ENCODE assay signal across 1 cellular context in the genomic region with DNA sequence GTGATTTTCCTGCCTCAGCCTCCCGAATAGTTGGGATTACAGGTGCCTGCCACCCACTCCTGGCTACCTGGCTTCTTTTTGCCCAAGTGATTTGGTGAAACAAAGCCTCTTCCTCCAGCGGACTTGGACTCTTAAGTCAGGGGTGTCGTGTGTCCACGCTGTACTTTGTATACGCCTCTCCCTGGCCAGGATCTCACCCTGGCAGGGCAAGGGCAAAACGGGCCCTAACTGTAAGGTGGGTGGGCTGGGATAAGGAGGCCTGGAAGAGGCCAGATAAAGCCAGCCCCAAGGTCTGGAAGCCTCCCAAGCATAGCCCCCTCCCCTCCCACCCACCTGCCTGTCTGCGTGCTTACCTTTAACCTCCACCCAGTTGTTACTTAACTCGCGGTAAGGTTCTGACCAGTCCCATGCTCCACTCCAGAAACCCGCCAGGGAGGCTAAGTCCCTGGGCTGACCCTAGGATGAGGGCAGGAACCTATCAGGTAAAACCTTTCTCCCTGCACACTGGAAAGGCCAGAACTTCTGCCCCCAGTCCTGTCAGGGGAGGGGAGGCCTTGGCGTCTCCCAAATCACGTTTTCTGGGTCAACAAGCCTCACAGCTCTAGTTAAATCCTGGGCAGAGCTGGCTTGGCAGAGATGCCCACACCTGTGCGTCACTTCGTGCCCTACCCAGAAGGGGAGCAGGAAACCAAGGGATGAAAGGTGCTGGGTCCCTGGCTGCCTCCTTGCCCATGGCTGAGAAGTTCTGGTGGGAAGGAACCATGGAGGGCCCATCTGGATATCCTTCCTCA.
A peak's percentile ranks its signal among the peaks of the same experiment; 100 is the strongest.
TF ChIP-seq lines count a peak whose summit lies in the region.

No MANE protein-coding gene starts in this region.

TF ChIP-seq in HepG2, 621 proteins besides CTCF, POLR2A, EP300 and RAD21:
- TF ChIP-seq ZNF770 (CRISPR knock-in tag; IDR thresholded peaks at IDR 0.05) (no peak), ZFP1 (CRISPR knock-in tag; IDR thresholded peaks at IDR 0.05) (no peak), HMGA1 (CRISPR knock-in tag; conservative IDR thresholded peaks at IDR 0.05) (no peak), SIX4 (CRISPR knock-in tag; IDR thresholded peaks at IDR 0.05) (no peak), ZNF142 (CRISPR knock-in tag; IDR thresholded peaks at IDR 0.05) (no peak), POLR2G (IDR thresholded peaks at IDR 0.05; ENCODE audit: low read depth, low read length) (peak; percentile 70), KLF13 (CRISPR knock-in tag; IDR thresholded peaks at IDR 0.05) (no peak), ZNF33B (CRISPR knock-in tag; IDR thresholded peaks at IDR 0.05) (no peak), RAD51 (IDR thresholded peaks at IDR 0.05; ENCODE audit: borderline replicate concordance) (no peak), AGO1 (IDR thresholded peaks at IDR 0.05; ENCODE audit: low read depth, low read length, poor library complexity, severe bottlenecking) (no peak), ZNF766 (CRISPR knock-in tag; IDR thresholded peaks at IDR 0.05; ENCODE audit: borderline replicate concordance) (no peak), ZC3H13 (CRISPR knock-in tag; IDR thresholded peaks at IDR 0.05) (0 out of 2 replicates have a peak, but pooled peaks have one; percentile 38), AGO2 (optimal IDR thresholded peaks at IDR 0.05; ENCODE audit: low read depth, low read length) (peak; percentile 68), HNF1A (IDR thresholded peaks at IDR 0.05; ENCODE audit: low read depth) (no peak), HNF1A (CRISPR knock-in tag; IDR thresholded peaks at IDR 0.05; ENCODE audit: borderline replicate concordance) (no peak), SALL1 (CRISPR knock-in tag; IDR thresholded peaks at IDR 0.05) (0 out of 2 replicates have a peak, but pooled peaks have one; percentile 16), ZNF75D (CRISPR knock-in tag; IDR thresholded peaks at IDR 0.05; ENCODE audit: borderline replicate concordance) (no peak), RBM22 (optimal IDR thresholded peaks at IDR 0.05; ENCODE audit: low read length) (peak; percentile 90), IRX3 (CRISPR knock-in tag; IDR thresholded peaks at IDR 0.05; ENCODE audit: borderline replicate concordance, low read depth) (no peak), ZNF367 (CRISPR knock-in tag; IDR thresholded peaks at IDR 0.05; ENCODE audit: borderline replicate concordance) (no peak), NFE2L1 (CRISPR knock-in tag; IDR thresholded peaks at IDR 0.05; ENCODE audit: borderline replicate concordance) (no peak), CBX5 (CRISPR knock-in tag; IDR thresholded peaks at IDR 0.05; ENCODE audit: borderline replicate concordance) (no peak)
- TF ChIP-seq, protein P1, sequence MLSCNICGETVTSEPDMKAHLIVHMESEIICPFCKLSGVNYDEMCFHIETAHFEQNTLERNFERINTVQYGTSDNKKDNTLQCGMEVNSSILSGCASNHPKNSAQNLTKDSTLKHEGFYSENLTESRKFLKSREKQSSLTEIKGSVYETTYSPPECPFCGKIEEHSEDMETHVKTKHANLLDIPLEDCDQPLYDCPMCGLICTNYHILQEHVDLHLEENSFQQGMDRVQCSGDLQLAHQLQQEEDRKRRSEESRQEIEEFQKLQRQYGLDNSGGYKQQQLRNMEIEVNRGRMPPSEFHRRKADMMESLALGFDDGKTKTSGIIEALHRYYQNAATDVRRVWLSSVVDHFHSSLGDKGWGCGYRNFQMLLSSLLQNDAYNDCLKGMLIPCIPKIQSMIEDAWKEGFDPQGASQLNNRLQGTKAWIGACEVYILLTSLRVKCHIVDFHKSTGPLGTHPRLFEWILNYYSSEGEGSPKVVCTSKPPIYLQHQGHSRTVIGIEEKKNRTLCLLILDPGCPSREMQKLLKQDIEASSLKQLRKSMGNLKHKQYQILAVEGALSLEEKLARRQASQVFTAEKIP (CRISPR knock-in tag; IDR thresholded peaks at IDR 0.05; ENCODE audit: borderline replicate concordance), result no peak
- TF ChIP-seq, protein P2, sequence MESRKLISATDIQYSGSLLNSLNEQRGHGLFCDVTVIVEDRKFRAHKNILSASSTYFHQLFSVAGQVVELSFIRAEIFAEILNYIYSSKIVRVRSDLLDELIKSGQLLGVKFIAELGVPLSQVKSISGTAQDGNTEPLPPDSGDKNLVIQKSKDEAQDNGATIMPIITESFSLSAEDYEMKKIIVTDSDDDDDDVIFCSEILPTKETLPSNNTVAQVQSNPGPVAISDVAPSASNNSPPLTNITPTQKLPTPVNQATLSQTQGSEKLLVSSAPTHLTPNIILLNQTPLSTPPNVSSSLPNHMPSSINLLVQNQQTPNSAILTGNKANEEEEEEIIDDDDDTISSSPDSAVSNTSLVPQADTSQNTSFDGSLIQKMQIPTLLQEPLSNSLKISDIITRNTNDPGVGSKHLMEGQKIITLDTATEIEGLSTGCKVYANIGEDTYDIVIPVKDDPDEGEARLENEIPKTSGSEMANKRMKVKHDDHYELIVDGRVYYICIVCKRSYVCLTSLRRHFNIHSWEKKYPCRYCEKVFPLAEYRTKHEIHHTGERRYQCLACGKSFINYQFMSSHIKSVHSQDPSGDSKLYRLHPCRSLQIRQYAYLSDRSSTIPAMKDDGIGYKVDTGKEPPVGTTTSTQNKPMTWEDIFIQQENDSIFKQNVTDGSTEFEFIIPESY (CRISPR knock-in tag; IDR thresholded peaks at IDR 0.05), result peak; percentile 92
- TF ChIP-seq, protein P3, sequence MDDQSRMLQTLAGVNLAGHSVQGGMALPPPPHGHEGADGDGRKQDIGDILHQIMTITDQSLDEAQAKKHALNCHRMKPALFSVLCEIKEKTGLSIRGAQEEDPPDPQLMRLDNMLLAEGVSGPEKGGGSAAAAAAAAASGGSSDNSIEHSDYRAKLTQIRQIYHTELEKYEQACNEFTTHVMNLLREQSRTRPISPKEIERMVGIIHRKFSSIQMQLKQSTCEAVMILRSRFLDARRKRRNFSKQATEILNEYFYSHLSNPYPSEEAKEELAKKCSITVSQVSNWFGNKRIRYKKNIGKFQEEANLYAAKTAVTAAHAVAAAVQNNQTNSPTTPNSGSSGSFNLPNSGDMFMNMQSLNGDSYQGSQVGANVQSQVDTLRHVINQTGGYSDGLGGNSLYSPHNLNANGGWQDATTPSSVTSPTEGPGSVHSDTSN (CRISPR knock-in tag; IDR thresholded peaks at IDR 0.05; ENCODE audit: borderline replicate concordance), result no peak
